In the genomic region with DNA sequence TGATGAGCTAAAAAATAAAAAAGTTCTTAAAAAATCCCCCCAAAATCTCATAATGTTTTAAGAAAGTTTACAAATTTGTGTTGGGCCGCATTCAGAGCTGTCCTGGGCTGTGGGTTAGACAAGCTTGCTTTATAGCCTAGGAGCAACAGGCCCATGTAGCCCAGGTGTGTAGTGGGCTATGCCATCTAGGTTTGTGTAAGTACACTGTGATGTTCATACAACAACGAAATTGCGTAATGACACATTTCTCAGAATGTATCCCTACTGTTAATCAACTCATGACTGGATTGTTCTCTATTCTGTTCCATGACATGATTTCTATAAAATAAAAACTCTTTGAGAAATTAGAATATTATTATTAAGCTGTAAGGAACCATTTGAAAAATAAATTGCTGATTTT, we compare ENCODE assay signal across 29 cellular contexts. TPM values are rescaled to one million over a fixed set of nuclear protein-coding genes. Genes with fewer than 3 reads are reported as not detected.
"Had no signal": no experiment of that assay in that cellular context is flagged by ENCODE, and none has a peak within 500 bp of the region (broad histone marks: within the 10 kb centered on the region; RNA-seq: fewer than 3 reads in every experiment).

No MANE protein-coding gene starts in this region.

- H3K36me3 ChIP-seq: pancreas, prostate gland, sigmoid colon, thoracic aorta, upper lobe of right lung, uterus had no signal

- H3K27ac ChIP-seq: left lung, lower lobe of right lung, pancreas, prostate gland, sigmoid colon, spleen, thoracic aorta, tibial artery, upper lobe of right lung, uterus had no signal

- DNase-seq: hypothalamus; immature natural killer cell; kidney; left colon; left lung; lower lobe of right lung; mammary epithelial cell; mesenchymal stem cell; naive thymus-derived CD8-positive, alpha-beta T cell; nucleus accumbens; pancreas; posterior cingulate gyrus; retina; right cardiac atrium; sigmoid colon; small intestine; spleen; stimulated activated CD4-positive, alpha-beta T cell treated with anti-CD3 and anti-CD28 coated beads, Interleukin-4, amount 100 ng/mL, for 24 hours; stimulated activated naive CD4-positive, alpha-beta T cell treated with Interleukin-2 at 50 U/mL for 16 hours; stimulated activated naive CD8-positive, alpha-beta T cell treated with anti-CD3 and anti-CD28 coated beads, Interleukin-15, amount 100 ng/mL, for 72 hours; tibial artery; trophoblast cell; upper lobe of right lung; uterus had no signal

- H3K27me3 ChIP-seq: left lung, pancreas, sigmoid colon, spleen, tibial artery, upper lobe of right lung, uterus had no signal

- H3K4me3 Mint-ChIP-seq: immature natural killer cell; naive thymus-derived CD8-positive, alpha-beta T cell; nephron; neural crest cell; stimulated activated memory B cell treated with anti-CD40 and anti-IgM and Interleukin-4, amounts not matched to agents 10 μg/mL and 1 μg/mL and 100 μg/mL, for 72 hours; stimulated activated naive CD8-positive, alpha-beta T cell treated with anti-CD3 and anti-CD28 coated beads, Interleukin-15, amount 100 ng/mL, for 72 hours had no signal

- H3K4me1 Mint-ChIP-seq: immature natural killer cell; nephron; neural crest cell; stimulated activated naive CD8-positive, alpha-beta T cell treated with anti-CD3 and anti-CD28 coated beads, Interleukin-15, amount 100 ng/mL, for 72 hours had no signal

- H3K9me3 ChIP-seq: left lung, lower lobe of right lung, pancreas, prostate gland, sigmoid colon, spleen, thoracic aorta, tibial artery, upper lobe of right lung, uterus had no signal

- H3K27me3 Mint-ChIP-seq: naive thymus-derived CD8-positive, alpha-beta T cell; stimulated activated memory B cell treated with anti-CD40 and anti-IgM and Interleukin-4, amounts not matched to agents 10 μg/mL and 1 μg/mL and 100 μg/mL, for 72 hours; stimulated activated naive CD8-positive, alpha-beta T cell treated with anti-CD3 and anti-CD28 coated beads, Interleukin-15, amount 100 ng/mL, for 72 hours had no signal

- H3K9me3 Mint-ChIP-seq: immature natural killer cell; naive thymus-derived CD8-positive, alpha-beta T cell; nephron; neural crest cell; stimulated activated memory B cell treated with anti-CD40 and anti-IgM and Interleukin-4, amounts not matched to agents 10 μg/mL and 1 μg/mL and 100 μg/mL, for 72 hours; stimulated activated naive CD8-positive, alpha-beta T cell treated with anti-CD3 and anti-CD28 coated beads, Interleukin-15, amount 100 ng/mL, for 72 hours had no signal

- H3K4me1 ChIP-seq: lower lobe of right lung, pancreas, prostate gland, tibial artery, upper lobe of right lung, uterus had no signal

- H3K27ac Mint-ChIP-seq: immature natural killer cell; nephron; stimulated activated memory B cell treated with anti-CD40 and anti-IgM and Interleukin-4, amounts not matched to agents 10 μg/mL and 1 μg/mL and 100 μg/mL, for 72 hours; stimulated activated naive CD8-positive, alpha-beta T cell treated with anti-CD3 and anti-CD28 coated beads, Interleukin-15, amount 100 ng/mL, for 72 hours had no signal

- FAIRE-seq: pancreas had no signal

- ATAC-seq: left colon; left lung; lower lobe of right lung; naive thymus-derived CD8-positive, alpha-beta T cell; pancreas; right cardiac atrium; stimulated activated memory B cell treated with anti-CD40 and anti-IgM and Interleukin-4, amounts not matched to agents 10 μg/mL and 1 μg/mL and 100 μg/mL, for 72 hours; stimulated activated naive CD8-positive, alpha-beta T cell treated with anti-CD3 and anti-CD28 coated beads, Interleukin-15, amount 100 ng/mL, for 72 hours; upper lobe of right lung had no signal

- H3K4me3 ChIP-seq: left lung, lower lobe of right lung, pancreas, prostate gland, sigmoid colon, spleen, thoracic aorta, tibial artery, upper lobe of right lung, uterus had no signal

RNA-seq across cellular contexts. Expression of a gene that starts 44.0 kb away (rescaled TPM):
- polyA plus RNA-seq: immature natural killer cell; mammary epithelial cell; naive thymus-derived CD8-positive, alpha-beta T cell had no signal
